In the genomic region with DNA sequence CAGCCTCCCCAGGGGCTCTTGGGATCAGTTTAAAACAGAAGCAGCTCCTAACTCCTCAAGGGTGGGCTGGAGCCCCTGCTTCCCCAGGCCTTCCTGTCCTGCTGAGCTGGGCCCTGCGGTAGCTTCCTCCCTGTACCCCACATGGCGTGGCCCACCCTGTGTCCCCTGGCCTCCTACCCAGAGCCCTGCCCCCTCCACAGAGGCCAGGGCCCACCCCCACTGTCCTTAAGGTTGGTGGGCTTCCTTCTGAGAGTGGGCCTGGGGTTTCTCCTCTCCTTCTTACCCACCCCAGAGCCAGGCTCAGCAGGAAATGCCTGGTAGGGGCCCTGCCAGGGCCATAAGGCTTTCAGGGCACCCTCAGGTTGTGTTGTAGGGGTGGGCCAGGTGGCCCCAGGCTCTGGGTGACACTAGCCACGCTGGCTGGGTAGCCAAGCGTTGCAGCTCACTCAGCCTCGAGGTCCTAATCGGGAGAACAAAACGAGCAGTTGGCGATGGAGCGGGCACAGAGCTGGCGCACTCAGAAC, we compare ENCODE assay signal across 1 cellular context.
TF ChIP-seq lines count a peak whose summit lies in the region.

No MANE protein-coding gene starts in this region.

TF ChIP-seq in GM23338, 12 proteins besides CTCF, POLR2A, EP300 and RAD21:
- TF ChIP-seq, protein P1, sequence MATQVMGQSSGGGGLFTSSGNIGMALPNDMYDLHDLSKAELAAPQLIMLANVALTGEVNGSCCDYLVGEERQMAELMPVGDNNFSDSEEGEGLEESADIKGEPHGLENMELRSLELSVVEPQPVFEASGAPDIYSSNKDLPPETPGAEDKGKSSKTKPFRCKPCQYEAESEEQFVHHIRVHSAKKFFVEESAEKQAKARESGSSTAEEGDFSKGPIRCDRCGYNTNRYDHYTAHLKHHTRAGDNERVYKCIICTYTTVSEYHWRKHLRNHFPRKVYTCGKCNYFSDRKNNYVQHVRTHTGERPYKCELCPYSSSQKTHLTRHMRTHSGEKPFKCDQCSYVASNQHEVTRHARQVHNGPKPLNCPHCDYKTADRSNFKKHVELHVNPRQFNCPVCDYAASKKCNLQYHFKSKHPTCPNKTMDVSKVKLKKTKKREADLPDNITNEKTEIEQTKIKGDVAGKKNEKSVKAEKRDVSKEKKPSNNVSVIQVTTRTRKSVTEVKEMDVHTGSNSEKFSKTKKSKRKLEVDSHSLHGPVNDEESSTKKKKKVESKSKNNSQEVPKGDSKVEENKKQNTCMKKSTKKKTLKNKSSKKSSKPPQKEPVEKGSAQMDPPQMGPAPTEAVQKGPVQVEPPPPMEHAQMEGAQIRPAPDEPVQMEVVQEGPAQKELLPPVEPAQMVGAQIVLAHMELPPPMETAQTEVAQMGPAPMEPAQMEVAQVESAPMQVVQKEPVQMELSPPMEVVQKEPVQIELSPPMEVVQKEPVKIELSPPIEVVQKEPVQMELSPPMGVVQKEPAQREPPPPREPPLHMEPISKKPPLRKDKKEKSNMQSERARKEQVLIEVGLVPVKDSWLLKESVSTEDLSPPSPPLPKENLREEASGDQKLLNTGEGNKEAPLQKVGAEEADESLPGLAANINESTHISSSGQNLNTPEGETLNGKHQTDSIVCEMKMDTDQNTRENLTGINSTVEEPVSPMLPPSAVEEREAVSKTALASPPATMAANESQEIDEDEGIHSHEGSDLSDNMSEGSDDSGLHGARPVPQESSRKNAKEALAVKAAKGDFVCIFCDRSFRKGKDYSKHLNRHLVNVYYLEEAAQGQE (IDR thresholded peaks at IDR 0.05; ENCODE audit: unreplicated experiment): no peak
- TF ChIP-seq EZH2 (IDR thresholded peaks at IDR 0.05; ENCODE audit: low read depth, unreplicated experiment) (no peak), ZNF114 (CRISPR knock-in tag; IDR thresholded peaks at IDR 0.05) (no peak), POLR2AphosphoS5 (IDR thresholded peaks at IDR 0.05; ENCODE audit: low read depth) (no peak), NANOG (IDR thresholded peaks at IDR 0.05; ENCODE audit: borderline replicate concordance) (no peak)
- TF ChIP-seq, protein P2, sequence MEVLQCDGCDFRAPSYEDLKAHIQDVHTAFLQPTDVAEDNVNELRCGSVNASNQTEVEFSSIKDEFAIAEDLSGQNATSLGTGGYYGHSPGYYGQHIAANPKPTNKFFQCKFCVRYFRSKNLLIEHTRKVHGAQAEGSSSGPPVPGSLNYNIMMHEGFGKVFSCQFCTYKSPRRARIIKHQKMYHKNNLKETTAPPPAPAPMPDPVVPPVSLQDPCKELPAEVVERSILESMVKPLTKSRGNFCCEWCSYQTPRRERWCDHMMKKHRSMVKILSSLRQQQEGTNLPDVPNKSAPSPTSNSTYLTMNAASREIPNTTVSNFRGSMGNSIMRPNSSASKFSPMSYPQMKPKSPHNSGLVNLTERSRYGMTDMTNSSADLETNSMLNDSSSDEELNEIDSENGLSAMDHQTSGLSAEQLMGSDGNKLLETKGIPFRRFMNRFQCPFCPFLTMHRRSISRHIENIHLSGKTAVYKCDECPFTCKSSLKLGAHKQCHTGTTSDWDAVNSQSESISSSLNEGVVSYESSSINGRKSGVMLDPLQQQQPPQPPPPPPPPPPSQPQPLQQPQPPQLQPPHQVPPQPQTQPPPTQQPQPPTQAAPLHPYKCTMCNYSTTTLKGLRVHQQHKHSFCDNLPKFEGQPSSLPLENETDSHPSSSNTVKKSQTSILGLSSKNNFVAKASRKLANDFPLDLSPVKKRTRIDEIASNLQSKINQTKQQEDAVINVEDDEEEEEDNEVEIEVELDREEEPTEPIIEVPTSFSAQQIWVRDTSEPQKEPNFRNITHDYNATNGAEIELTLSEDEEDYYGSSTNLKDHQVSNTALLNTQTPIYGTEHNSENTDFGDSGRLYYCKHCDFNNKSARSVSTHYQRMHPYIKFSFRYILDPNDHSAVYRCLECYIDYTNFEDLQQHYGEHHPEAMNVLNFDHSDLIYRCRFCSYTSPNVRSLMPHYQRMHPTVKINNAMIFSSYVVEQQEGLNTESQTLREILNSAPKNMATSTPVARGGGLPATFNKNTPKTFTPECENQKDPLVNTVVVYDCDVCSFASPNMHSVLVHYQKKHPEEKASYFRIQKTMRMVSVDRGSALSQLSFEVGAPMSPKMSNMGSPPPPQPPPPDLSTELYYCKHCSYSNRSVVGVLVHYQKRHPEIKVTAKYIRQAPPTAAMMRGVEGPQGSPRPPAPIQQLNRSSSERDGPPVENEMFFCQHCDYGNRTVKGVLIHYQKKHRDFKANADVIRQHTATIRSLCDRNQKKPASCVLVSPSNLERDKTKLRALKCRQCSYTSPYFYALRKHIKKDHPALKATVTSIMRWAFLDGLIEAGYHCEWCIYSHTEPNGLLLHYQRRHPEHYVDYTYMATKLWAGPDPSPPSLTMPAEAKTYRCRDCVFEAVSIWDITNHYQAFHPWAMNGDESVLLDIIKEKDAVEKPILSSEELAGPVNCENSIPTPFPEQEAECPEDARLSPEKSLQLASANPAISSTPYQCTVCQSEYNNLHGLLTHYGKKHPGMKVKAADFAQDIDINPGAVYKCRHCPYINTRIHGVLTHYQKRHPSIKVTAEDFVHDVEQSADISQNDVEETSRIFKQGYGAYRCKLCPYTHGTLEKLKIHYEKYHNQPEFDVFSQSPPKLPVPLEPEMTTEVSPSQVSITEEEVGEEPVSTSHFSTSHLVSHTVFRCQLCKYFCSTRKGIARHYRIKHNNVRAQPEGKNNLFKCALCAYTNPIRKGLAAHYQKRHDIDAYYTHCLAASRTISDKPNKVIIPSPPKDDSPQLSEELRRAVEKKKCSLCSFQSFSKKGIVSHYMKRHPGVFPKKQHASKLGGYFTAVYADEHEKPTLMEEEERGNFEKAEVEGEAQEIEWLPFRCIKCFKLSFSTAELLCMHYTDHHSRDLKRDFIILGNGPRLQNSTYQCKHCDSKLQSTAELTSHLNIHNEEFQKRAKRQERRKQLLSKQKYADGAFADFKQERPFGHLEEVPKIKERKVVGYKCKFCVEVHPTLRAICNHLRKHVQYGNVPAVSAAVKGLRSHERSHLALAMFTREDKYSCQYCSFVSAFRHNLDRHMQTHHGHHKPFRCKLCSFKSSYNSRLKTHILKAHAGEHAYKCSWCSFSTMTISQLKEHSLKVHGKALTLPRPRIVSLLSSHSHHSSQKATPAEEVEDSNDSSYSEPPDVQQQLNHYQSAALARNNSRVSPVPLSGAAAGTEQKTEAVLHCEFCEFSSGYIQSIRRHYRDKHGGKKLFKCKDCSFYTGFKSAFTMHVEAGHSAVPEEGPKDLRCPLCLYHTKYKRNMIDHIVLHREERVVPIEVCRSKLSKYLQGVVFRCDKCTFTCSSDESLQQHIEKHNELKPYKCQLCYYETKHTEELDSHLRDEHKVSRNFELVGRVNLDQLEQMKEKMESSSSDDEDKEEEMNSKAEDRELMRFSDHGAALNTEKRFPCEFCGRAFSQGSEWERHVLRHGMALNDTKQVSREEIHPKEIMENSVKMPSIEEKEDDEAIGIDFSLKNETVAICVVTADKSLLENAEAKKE (CRISPR knock-in tag; IDR thresholded peaks at IDR 0.05): no peak
- TF ChIP-seq, protein P3, sequence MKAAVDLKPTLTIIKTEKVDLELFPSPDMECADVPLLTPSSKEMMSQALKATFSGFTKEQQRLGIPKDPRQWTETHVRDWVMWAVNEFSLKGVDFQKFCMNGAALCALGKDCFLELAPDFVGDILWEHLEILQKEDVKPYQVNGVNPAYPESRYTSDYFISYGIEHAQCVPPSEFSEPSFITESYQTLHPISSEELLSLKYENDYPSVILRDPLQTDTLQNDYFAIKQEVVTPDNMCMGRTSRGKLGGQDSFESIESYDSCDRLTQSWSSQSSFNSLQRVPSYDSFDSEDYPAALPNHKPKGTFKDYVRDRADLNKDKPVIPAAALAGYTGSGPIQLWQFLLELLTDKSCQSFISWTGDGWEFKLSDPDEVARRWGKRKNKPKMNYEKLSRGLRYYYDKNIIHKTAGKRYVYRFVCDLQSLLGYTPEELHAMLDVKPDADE (IDR thresholded peaks at IDR 0.05): no peak
